In genomic region chr19:52048604-52049493, GRCh38 we compare ENCODE assay signal across 8 cellular contexts. TPM values are rescaled to one million over a fixed set of nuclear protein-coding genes. Genes with fewer than 3 reads are reported as not detected.
DNase-seq lines count a peak whose midpoint lies in the region; FAIRE-seq and TF ChIP-seq lines count a peak whose summit lies in the region.

TSS of gene ZNF432 (minus strand) at chr19:52048838. CDS start at chr19:52046868, 1,970 bp downstream.

- whole genome bisulfite sequencing in SK-N-SH (ENCODE audit: low lambda C conversion rate) = 1% methylated on average over 52 of the region's 56 CpGs

- peaks cover 21% of the 10 kb centered on the region for H3K79me2 ChIP-seq in SK-N-SH (ENCODE audit: insufficient read depth)

- DNase-seq in EL (peak; percentile 90), H54 (ENCODE audit: insufficient read length, low spot score) (peak; percentile 83), MG63 (peak; percentile 72), SK-N-SH (peak; percentile 83), germinal center (ENCODE audit: low spot score) (peak; percentile 81), non-pigmented ciliary epithelial cell (ENCODE audit: low read depth) (peak; percentile 60), substantia nigra (lab: John Stamatoyannopoulos, UW) (peak; percentile 58 to 97 (median 88))
- peak; percentile 80 for DNase-seq in activated naive CD4-positive, alpha-beta T cell treated with anti-CD3 and anti-CD28 coated beads, Interleukin-2, amount 50 U/mL, for 16 hours

- no peak for TF ChIP-seq CTCF in SK-N-SH (IDR thresholded peaks at IDR 0.05)

- H3K4me2 ChIP-seq in SK-N-SH = peak within 1 kb of the TSS; percentile 71

- peak within 1 kb of the TSS; percentile 86 to 96 for H3K27ac ChIP-seq in SK-N-SH (ENCODE audit: low read depth in 2 of 2, low read length in 1 of 2)
- peak within 1 kb of the TSS; percentile 93 for H3K27ac ChIP-seq in substantia nigra (ENCODE audit: low read depth, low read length, poor library complexity, severe bottlenecking)

- peak within 1 kb of the TSS; percentile 82 for H2AFZ ChIP-seq in SK-N-SH (ENCODE audit: low read depth)

- H3K9me3 ChIP-seq in MG63 (peaks cover 27% of the 10 kb centered on the region), SK-N-SH (peaks cover 12% of the 10 kb centered on the region; the same call in 1 of the 2 replicates)

- H3K9ac ChIP-seq in SK-N-SH = peak within 1 kb of the TSS; percentile 81

- no peaks in the 10 kb centered on the region; a peak in 1 of 4 replicates for H3K4me1 ChIP-seq in SK-N-SH (ENCODE audit: control insufficient read depth in 1 of 2, insufficient read depth in 2 of 2, low read depth in 1 of 2, low read length in 1 of 2)

- H4K20me1 ChIP-seq in SK-N-SH (ENCODE audit: insufficient read depth) = no peaks in the 10 kb centered on the region

- peak; percentile 5; the same call in 1 of the 2 replicates for TF ChIP-seq POLR2A in H54 (IDR thresholded peaks at IDR 0.05; ENCODE audit: low read depth, low read length)

- FAIRE-seq in H54 (lab: Jason Lieb, UNC) = peak; percentile 73

- CTCF ChIA-PET in SK-N-SH (lab: Yijun Ruan, JAX) = interaction anchor here (1.1 to 1.2 kb wide), 2 partner anchors 11 to 21 kb away, joined by 3 read pairs; partner anchors contain the start of gene ZNF614

- peaks cover 60% of the 10 kb centered on the region for H3K36me3 ChIP-seq in MG63
- peaks cover 25 to 41% of the 10 kb centered on the region in 2 experiments for H3K36me3 ChIP-seq in SK-N-SH (replicated peaks in 1 of 2; ENCODE audit: control insufficient read depth in 1 of 2, insufficient read depth in 2 of 2, low read length in 1 of 2)

- H3K9me2 ChIP-seq in SK-N-SH = no peaks in the 10 kb centered on the region

- POLR2A ChIA-PET in SK-N-SH (lab: Yijun Ruan, JAX) = interaction anchor here (1.5 kb wide), 1 partner anchor 21 kb away, joined by 7 read pairs; the partner anchor contains the start of gene ZNF614

- no peak for TF ChIP-seq RAD21 in SK-N-SH (IDR thresholded peaks at IDR 0.05; ENCODE audit: low read length)

- H3K27me3 ChIP-seq in MG63 (no peaks in the 10 kb centered on the region), SK-N-SH (ENCODE audit: insufficient read depth) (no peaks in the 10 kb centered on the region)

- TF ChIP-seq EP300 in SK-N-SH (IDR thresholded peaks at IDR 0.05; ENCODE audit: borderline replicate concordance in 1 of 2, low read depth in 1 of 2, low read length in 1 of 2) = no peak; a peak in 1 of 4 replicates

- peaks cover 10% of the 10 kb centered on the region for H3F3A ChIP-seq in SK-N-SH (replicated peaks; ENCODE audit: insufficient read depth)

- H3K4me3 ChIP-seq in MG63 = peak within 1 kb of the TSS; percentile 45
- peak within 1 kb of the TSS; percentile 73 to 83 for H3K4me3 ChIP-seq in SK-N-SH (ENCODE audit: low read depth in 2 of 2, low read length in 1 of 2)

TF ChIP-seq in SK-N-SH, 30 proteins besides CTCF, POLR2A, EP300 and RAD21:
- TF ChIP-seq YY1 (IDR thresholded peaks at IDR 0.05; ENCODE audit: low read depth) (peak; percentile 95), CHD2 (IDR thresholded peaks at IDR 0.05; ENCODE audit: low read length, partially characterized antibody) (peak; percentile 54), ELF1 (IDR thresholded peaks at IDR 0.05) (peak; percentile 92), TCF12 (IDR thresholded peaks at IDR 0.05) (peak; percentile 8; the same call in 1 of the 2 replicates), NRF1 (IDR thresholded peaks at IDR 0.05; ENCODE audit: low read depth, low read length) (peak; percentile 28; the same call in 1 of the 2 replicates), TAF1 (IDR thresholded peaks at IDR 0.05; ENCODE audit: borderline replicate concordance, low read depth, low read length) (0 out of 2 replicates have a peak, but pooled peaks have one; percentile 19), GABPA (IDR thresholded peaks at IDR 0.05; ENCODE audit: low read depth) (peak; percentile 64), RXRA (IDR thresholded peaks at IDR 0.05; ENCODE audit: borderline replicate concordance, low read depth) (no peak), POLR2AphosphoS5 (IDR thresholded peaks at IDR 0.05; ENCODE audit: low read depth, low read length) (peak; percentile 50; the same call in 1 of the 2 replicates), FOXM1 (IDR thresholded peaks at IDR 0.05; ENCODE audit: low read depth) (no peak)
- TF ChIP-seq, protein P1, sequence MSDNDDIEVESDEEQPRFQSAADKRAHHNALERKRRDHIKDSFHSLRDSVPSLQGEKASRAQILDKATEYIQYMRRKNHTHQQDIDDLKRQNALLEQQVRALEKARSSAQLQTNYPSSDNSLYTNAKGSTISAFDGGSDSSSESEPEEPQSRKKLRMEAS (IDR thresholded peaks at IDR 0.05; ENCODE audit: low read depth) = peak; percentile 55; the same call in 1 of the 2 replicates
- TF ChIP-seq, protein P2, sequence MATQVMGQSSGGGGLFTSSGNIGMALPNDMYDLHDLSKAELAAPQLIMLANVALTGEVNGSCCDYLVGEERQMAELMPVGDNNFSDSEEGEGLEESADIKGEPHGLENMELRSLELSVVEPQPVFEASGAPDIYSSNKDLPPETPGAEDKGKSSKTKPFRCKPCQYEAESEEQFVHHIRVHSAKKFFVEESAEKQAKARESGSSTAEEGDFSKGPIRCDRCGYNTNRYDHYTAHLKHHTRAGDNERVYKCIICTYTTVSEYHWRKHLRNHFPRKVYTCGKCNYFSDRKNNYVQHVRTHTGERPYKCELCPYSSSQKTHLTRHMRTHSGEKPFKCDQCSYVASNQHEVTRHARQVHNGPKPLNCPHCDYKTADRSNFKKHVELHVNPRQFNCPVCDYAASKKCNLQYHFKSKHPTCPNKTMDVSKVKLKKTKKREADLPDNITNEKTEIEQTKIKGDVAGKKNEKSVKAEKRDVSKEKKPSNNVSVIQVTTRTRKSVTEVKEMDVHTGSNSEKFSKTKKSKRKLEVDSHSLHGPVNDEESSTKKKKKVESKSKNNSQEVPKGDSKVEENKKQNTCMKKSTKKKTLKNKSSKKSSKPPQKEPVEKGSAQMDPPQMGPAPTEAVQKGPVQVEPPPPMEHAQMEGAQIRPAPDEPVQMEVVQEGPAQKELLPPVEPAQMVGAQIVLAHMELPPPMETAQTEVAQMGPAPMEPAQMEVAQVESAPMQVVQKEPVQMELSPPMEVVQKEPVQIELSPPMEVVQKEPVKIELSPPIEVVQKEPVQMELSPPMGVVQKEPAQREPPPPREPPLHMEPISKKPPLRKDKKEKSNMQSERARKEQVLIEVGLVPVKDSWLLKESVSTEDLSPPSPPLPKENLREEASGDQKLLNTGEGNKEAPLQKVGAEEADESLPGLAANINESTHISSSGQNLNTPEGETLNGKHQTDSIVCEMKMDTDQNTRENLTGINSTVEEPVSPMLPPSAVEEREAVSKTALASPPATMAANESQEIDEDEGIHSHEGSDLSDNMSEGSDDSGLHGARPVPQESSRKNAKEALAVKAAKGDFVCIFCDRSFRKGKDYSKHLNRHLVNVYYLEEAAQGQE (IDR thresholded peaks at IDR 0.05; ENCODE audit: low read depth, low read length) = no peak

RNA-seq across cellular contexts. Expression of gene ZNF432, which starts in this region (rescaled TPM):
- total RNA-seq in MG63 (2014; rRNA removed; shearing (Covaris generic); ENCODE audit: low replicate concordance) = 1.2 and 3.4 TPM in 2 replicates
- polyA plus RNA-seq in SK-N-SH (2012; rRNA removed) = 2.9 and 3.9 TPM in 2 replicates
- polyA plus RNA-seq in SK-N-SH (2012; cell fraction: cytosol; rRNA removed) = 1.6 and 1.7 TPM in 2 replicates
- 12.1 and 17.4 TPM in 2 replicates for polyA plus RNA-seq in SK-N-SH (2012; cell fraction: nucleus; rRNA removed)

Comparison
In these comparisons a context has a peak if more than half of its experiments do, and no peak if none do; other contexts are left out.
1. Peak in every context shown above with its lines: DNase-seq, H3K4me3 ChIP-seq and H3K27ac ChIP-seq.